In the genomic region with DNA sequence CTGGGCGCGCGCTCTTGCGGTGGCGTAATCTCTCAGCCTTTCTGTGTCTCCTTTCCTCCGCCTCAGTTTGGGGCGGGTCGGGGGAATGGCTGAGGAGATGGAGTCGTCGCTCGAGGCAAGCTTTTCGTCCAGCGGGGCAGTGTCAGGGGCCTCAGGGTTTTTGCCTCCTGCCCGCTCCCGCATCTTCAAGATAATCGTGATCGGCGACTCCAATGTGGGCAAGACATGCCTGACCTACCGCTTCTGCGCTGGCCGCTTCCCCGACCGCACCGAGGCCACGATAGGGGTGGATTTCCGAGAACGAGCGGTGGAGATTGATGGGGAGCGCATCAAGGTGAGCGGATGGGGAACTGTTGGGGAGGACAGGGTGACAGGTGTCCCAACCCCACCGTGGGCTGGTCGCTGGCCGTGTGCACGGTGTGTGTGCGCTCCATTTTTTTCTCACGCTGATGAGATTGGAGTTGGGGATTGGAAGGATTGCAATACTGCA, we compare ENCODE assay signal across 8 cellular contexts. TPM values are rescaled to one million over a fixed set of nuclear protein-coding genes. Genes with fewer than 3 reads are reported as not detected.
DNase-seq lines count a peak whose midpoint lies in the region; ATAC-seq, FAIRE-seq and TF ChIP-seq lines count a peak whose summit lies in the region.

TSS of gene RAB33B (plus strand) at position 11 of the 490 bp plus-strand sequence. CDS start at position 86, 75 bp downstream.

- H3K27ac ChIP-seq in keratinocyte (ENCODE audit: control insufficient read depth, insufficient read depth, low read length) (peak within 1 kb of the TSS; percentile 82), stomach (peak within 1 kb of the TSS; percentile 93 to 99 (median 99))

- H3K27ac Mint-ChIP-seq in brain, result peak within 1 kb of the TSS; percentile 99

- peaks cover 68% of the 10 kb centered on the region for H3K4me1 Mint-ChIP-seq in brain

- H3K4me1 ChIP-seq in ES-I3 (ENCODE audit: insufficient read depth, low read length) (peaks cover 15% of the 10 kb centered on the region), keratinocyte (ENCODE audit: control insufficient read depth, extremely low read depth, insufficient read depth, low read length) (peaks cover 33% of the 10 kb centered on the region), stomach (peaks cover 29 to 68% (median 59%) of the 10 kb centered on the region in 4 donors)

- H3K9ac ChIP-seq in ES-I3 (ENCODE audit: low read depth, low read length) (peak within 1 kb of the TSS; percentile 93), keratinocyte (ENCODE audit: control insufficient read depth, extremely low read depth, insufficient read depth, low read length) (peak within 1 kb of the TSS; percentile 84)

- H3K9me3 ChIP-seq in ES-I3 (ENCODE audit: control insufficient read depth, insufficient read depth, low read length) (no peaks in the 10 kb centered on the region), keratinocyte (ENCODE audit: control insufficient read depth, low read depth, low read length) (no peaks in the 10 kb centered on the region), stomach (no peaks in the 10 kb centered on the region)

- TF ChIP-seq CTCF in brain (conservative IDR thresholded peaks at IDR 0.05) (no peak), keratinocyte (optimal IDR thresholded peaks at IDR 0.05 in 1 of 3, IDR thresholded peaks at IDR 0.05 in 1 of 3, conservative IDR thresholded peaks at IDR 0.05 in 1 of 3; ENCODE audit: extremely low read depth in 1 of 3, insufficient read depth in 2 of 3, low read length in 3 of 3) (peak in 1 of 3 experiments; percentile 25), stomach (IDR thresholded peaks at IDR 0.05) (no peak)

- H3K4me3 Mint-ChIP-seq in brain, result peak within 1 kb of the TSS; percentile 92 to 99 (median 96)

- H3K27me3 ChIP-seq in keratinocyte (ENCODE audit: control insufficient read depth, extremely low read depth, insufficient read depth, low read length) (no peaks in the 10 kb centered on the region), stomach (no peaks in the 10 kb centered on the region)

- H3K36me3 ChIP-seq in ES-I3 (ENCODE audit: insufficient read depth, low read length) (no peaks in the 10 kb centered on the region), keratinocyte (ENCODE audit: control insufficient read depth in 2 of 2, extremely low read depth in 1 of 2, insufficient read depth in 2 of 2, low read length in 2 of 2) (no peaks in the 10 kb centered on the region), stomach (no peaks in the 10 kb centered on the region)

- H3K9me1 ChIP-seq in keratinocyte (ENCODE audit: control insufficient read depth, extremely low read depth, insufficient read depth, low read length), result peaks cover 3% of the 10 kb centered on the region

- no peak for FAIRE-seq in keratinocyte (lab: Jason Lieb, UNC)
- no peak for FAIRE-seq in GM12892 (lab: Jason Lieb, UNC)

- WGBS in stomach, 5 donors, result 0 to 1% (median 0%) methylated on average over 23 to 36 of the region's 36 CpGs

- ATAC-seq in GM21447 (IDR thresholded peaks at IDR 0.05; ENCODE audit: unreplicated experiment), result peak; percentile 6

- H3K79me2 ChIP-seq in keratinocyte (ENCODE audit: control insufficient read depth, insufficient read depth, low read length), result peaks cover 52% of the 10 kb centered on the region

- peaks cover 43% of the 10 kb centered on the region for H3K36me3 Mint-ChIP-seq in brain

- peak within 1 kb of the TSS; percentile 67 to 97 (median 86) for H3K4me3 ChIP-seq in keratinocyte (ENCODE audit: control insufficient read depth in 2 of 3, extremely low read depth in 1 of 3, insufficient read depth in 2 of 3, low read depth in 1 of 3, low read length in 3 of 3)
- H3K4me3 ChIP-seq in stomach, result peak within 1 kb of the TSS; percentile 78 to 85 (median 82)

- no peak for TF ChIP-seq EP300 in stomach (IDR thresholded peaks at IDR 0.05)

- H3K27me3 Mint-ChIP-seq in brain, result peaks cover 10% of the 10 kb centered on the region

- TF ChIP-seq POLR2A in stomach (IDR thresholded peaks at IDR 0.05) (peak in 2 of 4 donors; percentile 64 to 88), GM12892 (IDR thresholded peaks at IDR 0.05; ENCODE audit: low read depth, low read length) (no peak; the same call in 1 of the 2 replicates)

- dilution Hi-C loops in keratinocyte (cut with MboI; ENCODE audit: extremely low pct_ligation_motif_present, low sequenced_read_pairs), result no loop called here

- H3K4me2 ChIP-seq in keratinocyte (ENCODE audit: control insufficient read depth, extremely low read depth, insufficient read depth, low read depth, low read length), result peak within 1 kb of the TSS; percentile 97

- peak within 1 kb of the TSS; percentile 96 for H2AFZ ChIP-seq in keratinocyte (ENCODE audit: control insufficient read depth, low read length)

- no peaks in the 10 kb centered on the region for H4K20me1 ChIP-seq in keratinocyte (ENCODE audit: control insufficient read depth, extremely low read depth, insufficient read depth, low read length)

- peaks cover 2 to 4% (median 2%) of the 10 kb centered on the region in 5 experiments for H3K9me3 Mint-ChIP-seq in brain

- DNase-seq in Kasumi-1 (lab: John Stamatoyannopoulos, UW) (peak; percentile 83 to 86), keratinocyte (ENCODE audit: low read depth, low spot score) (no peak), stomach (no peak), GM12892 (ENCODE audit: insufficient read length) (no peak), KG1 (lab: John Stamatoyannopoulos, UW) (no peak)

- intact Hi-C loops in stomach (cut with DNase I; ENCODE audit: low total_unique reads), result no loop called here

RNA-seq across cellular contexts. Expression of gene RAB33B, which starts in this region (rescaled TPM):
- 1.7 TPM for polyA plus RNA-seq in brain (ENCODE audit: insufficient read depth, low read depth, low replicate concordance)
- polyA plus RNA-seq in keratinocyte, result 3.2 to 4.4 TPM (median 3.2 TPM) in 3 replicates
- 2.3 TPM for polyA plus RNA-seq in keratinocyte (2011; ENCODE audit: low read depth)
- polyA plus RNA-seq in keratinocyte (2011; cell fraction: cytosol; rRNA removed), result 2.2 and 3.8 TPM in 2 replicates
- polyA plus RNA-seq in keratinocyte (2011; cell fraction: nucleus; rRNA removed), result 5.0 and 5.6 TPM in 2 replicates
- 2.4 and 3.2 TPM in 2 replicates for polyA plus RNA-seq in keratinocyte (2012; ENCODE audit: low replicate concordance)
- 0.95 to 6.8 TPM (median 5.3 TPM) in 3 replicates for polyA minus RNA-seq in keratinocyte
- 9.0 TPM for polyA minus RNA-seq in keratinocyte (2011; cell fraction: cytosol; rRNA and poly(A)+ RNA removed)
- 5.4 and 15.1 TPM in 2 replicates for polyA minus RNA-seq in keratinocyte (2011; cell fraction: nucleus; rRNA and poly(A)+ RNA removed)
- 10 to 100 TPM in 2 of 5 donors, 1 to 10 TPM in 2, not detected in 1; 1.2 to 19.6 (median 9.5) TPM for total RNA-seq in stomach
- polyA plus RNA-seq in stomach, result 1 to 10 TPM; 2.7 to 4.1 (median 3.2) TPM
- 4.8 TPM for polyA plus RNA-seq in GM12892 (2012; ENCODE audit: missing spikeins)

Comparison
In these comparisons a context has a peak if more than half of its experiments do, and no peak if none do; other contexts are left out.
1. DNase-seq: peak in Kasumi-1 (2 of 2); none in keratinocyte (single experiment), stomach (single experiment), GM12892 (single experiment) and KG1 (single experiment).